8 cellular contexts compared by ENCODE assay signal in the genomic region with DNA sequence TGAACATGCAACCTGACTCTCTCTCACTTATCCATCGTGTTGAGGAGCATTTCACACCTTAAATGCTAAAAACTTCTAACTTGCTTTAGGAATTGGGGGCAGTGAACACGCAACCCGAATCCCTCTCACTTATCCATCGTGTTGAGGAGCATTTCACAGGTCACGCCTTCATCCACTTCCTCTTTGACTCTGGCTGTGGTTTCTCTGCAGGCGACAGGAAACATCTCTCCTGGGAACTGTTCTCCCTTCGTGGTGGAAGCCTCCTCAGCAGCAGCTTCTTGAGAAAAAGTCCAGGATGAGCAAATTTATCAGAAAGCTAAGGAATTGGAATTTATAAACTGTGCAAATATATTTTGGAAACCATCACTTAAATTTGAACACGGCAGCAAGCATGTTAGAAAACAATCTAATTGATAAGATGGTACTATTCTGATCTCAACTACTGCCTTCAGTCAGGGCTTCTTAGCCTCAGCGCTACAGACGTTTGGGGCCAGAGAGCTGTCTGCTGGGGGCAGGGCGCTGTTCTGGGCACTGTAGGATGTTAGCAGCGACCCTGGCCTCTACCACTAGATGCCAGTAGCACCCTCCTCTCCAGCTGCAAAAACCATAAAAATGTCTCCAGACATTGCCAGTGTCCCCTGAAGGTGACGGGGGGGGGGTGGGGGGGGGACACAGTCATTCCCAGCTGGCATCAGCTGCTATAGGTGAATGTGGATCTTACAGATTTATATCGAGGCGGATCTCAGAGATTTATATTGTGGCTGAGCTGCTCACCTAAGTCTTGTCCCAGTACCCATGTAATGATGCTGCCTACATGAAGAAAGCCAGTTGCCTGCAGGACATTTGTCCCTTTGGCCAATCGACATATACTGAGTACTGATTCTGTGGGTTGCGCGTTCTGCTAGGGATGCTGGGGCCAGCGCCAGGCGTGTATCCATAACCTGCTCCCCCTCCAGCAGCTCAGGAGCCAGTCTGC. TPM values are rescaled to one million over a fixed set of nuclear protein-coding genes. Genes with fewer than 3 reads are reported as not detected.
DNase-seq lines count a peak whose midpoint lies in the region; ATAC-seq and TF ChIP-seq lines count a peak whose summit lies in the region.

No MANE protein-coding gene starts in this region.

- no peaks in the 10 kb centered on the region for H3K36me3 Mint-ChIP-seq in natural killer cell treated with Interleukin-12 subunit alpha and Interleukin-12 subunit beta and Interleukin-15 and Interleukin-18, amount 100 ng/mL, for 72 hours

- intact Hi-C loops in OCI-LY7 (cut with micrococcal nuclease; ENCODE audit: unreplicated experiment), result loop anchor here (1.0 kb wide), 1 partner anchor 96 kb away; no protein-coding TSS in a partner anchor

- DNase-seq in DMS53 (lab: John Stamatoyannopoulos, UW) (peak; percentile 11), DMS53 treated with DMSO at 0.1 percent for 48 hours (lab: John Stamatoyannopoulos, UW; ENCODE audit: unreplicated experiment) (no peak), OCI-LY7 (ENCODE audit: low spot score) (peak; percentile 70), brain microvascular endothelial cell (peak; percentile 29), cerebellar cortex (ENCODE audit: low spot score) (no peak)
- DNase-seq in natural killer cell treated with Interleukin-12 subunit alpha and Interleukin-12 subunit beta and Interleukin-15 and Interleukin-18, amount 100 ng/mL, for 72 hours (ENCODE audit: low spot score), result no peak

- H3K4me2 ChIP-seq in OCI-LY7 (ENCODE audit: low read length), result peak overlapping the region; percentile 67

- POLR2A ChIA-PET in OCI-LY7 (lab: Charles Lee), result interaction anchor here (0.8 to 1.3 kb wide), 3 partner anchors 29 to 119 kb away, joined by 3 to 4 read pairs (median 3); no protein-coding TSS in a partner anchor

- in situ Hi-C loops in brain microvascular endothelial cell (cut with HindIII; ENCODE audit: low pct_ligation_motif_present, low sequenced_read_pairs), result no loop called here

- peaks cover 62% of the 10 kb centered on the region for H3K79me2 ChIP-seq in OCI-LY7 (ENCODE audit: insufficient read depth, low read depth, low read length)

- no TSS peak for BruUV-seq in OCI-LY7 (replicated peaks; lab: Mats Ljungman, UMichigan)

- H3K9me3 Mint-ChIP-seq in natural killer cell treated with Interleukin-12 subunit alpha and Interleukin-12 subunit beta and Interleukin-15 and Interleukin-18, amount 100 ng/mL, for 72 hours, result no peaks in the 10 kb centered on the region

- no peak overlapping the region for H3K27ac Mint-ChIP-seq in natural killer cell treated with Interleukin-12 subunit alpha and Interleukin-12 subunit beta and Interleukin-15 and Interleukin-18, amount 100 ng/mL, for 72 hours

- H3K4me3 Mint-ChIP-seq in natural killer cell treated with Interleukin-12 subunit alpha and Interleukin-12 subunit beta and Interleukin-15 and Interleukin-18, amount 100 ng/mL, for 72 hours, result no peak overlapping the region

- peaks cover 37 to 53% of the 10 kb centered on the region in 2 donors for H3K27me3 Mint-ChIP-seq in natural killer cell treated with Interleukin-12 subunit alpha and Interleukin-12 subunit beta and Interleukin-15 and Interleukin-18, amount 100 ng/mL, for 72 hours

- peaks cover 41% of the 10 kb centered on the region for H3K4me1 ChIP-seq in OCI-LY7 (ENCODE audit: insufficient read depth, low read length, poor library complexity, severe bottlenecking)

- peak; percentile 75 for TF ChIP-seq CTCF in OCI-LY7 (conservative IDR thresholded peaks at IDR 0.05; ENCODE audit: low read length)
- TF ChIP-seq CTCF in brain microvascular endothelial cell (IDR thresholded peaks at IDR 0.05; ENCODE audit: low read depth, low read length, missing control alignments), result peak; percentile 67

- H3K27me3 ChIP-seq in brain microvascular endothelial cell (replicated peaks), result peaks cover 2% of the 10 kb centered on the region

- ATAC-seq in HG02610 (IDR thresholded peaks at IDR 0.05; ENCODE audit: unreplicated experiment) (peak; percentile 62), GM19328 (IDR thresholded peaks at IDR 0.05; ENCODE audit: unreplicated experiment) (no peak)
- ATAC-seq in natural killer cell treated with Interleukin-12 subunit alpha and Interleukin-12 subunit beta and Interleukin-15 and Interleukin-18, amount 100 ng/mL, for 72 hours, result peak; percentile 53 to 70

- peaks cover 10 to 12% of the 10 kb centered on the region in 2 donors for H3K4me1 Mint-ChIP-seq in natural killer cell treated with Interleukin-12 subunit alpha and Interleukin-12 subunit beta and Interleukin-15 and Interleukin-18, amount 100 ng/mL, for 72 hours (ENCODE audit: low read depth in 2 of 2)

- no peaks in the 10 kb centered on the region for H3K9me2 ChIP-seq in OCI-LY7 (ENCODE audit: insufficient read depth, low read length)

- peaks cover 43% of the 10 kb centered on the region for H3K36me3 ChIP-seq in OCI-LY7 (ENCODE audit: insufficient read depth, low read length)
- H3K36me3 ChIP-seq in brain microvascular endothelial cell (replicated peaks), result no peaks in the 10 kb centered on the region

- H3K27ac ChIP-seq in OCI-LY7 (ENCODE audit: low read depth, low read length, poor library complexity, severe bottlenecking) (peak overlapping the region; percentile 14), brain microvascular endothelial cell (no peak overlapping the region)

- H3K9me3 ChIP-seq in OCI-LY7 (ENCODE audit: low read length), result no peaks in the 10 kb centered on the region

- H3K4me3 ChIP-seq in OCI-LY7 (ENCODE audit: low read depth, low read length, poor library complexity, severe bottlenecking) (no peak overlapping the region), brain microvascular endothelial cell (ENCODE audit: low read depth, low read length) (no peak overlapping the region)

- CTCF ChIA-PET in OCI-LY7 (lab: Charles Lee; ENCODE audit: unreplicated experiment), result interaction anchor here (0.5 to 1.4 kb wide), 4 partner anchors 28 to 119 kb away, joined by 3 to 5 read pairs (median 3); no protein-coding TSS in a partner anchor

- no peak overlapping the region for H2AFZ ChIP-seq in OCI-LY7 (ENCODE audit: low read length)

- H4K20me1 ChIP-seq in OCI-LY7 (ENCODE audit: insufficient read depth, low read length), result 0 out of 2 replicates have a peak, but pooled peaks cover 3% of the 10 kb centered on the region

RNA-seq across cellular contexts. Expression of a gene that starts 26.2 kb away (rescaled TPM):
- 0.63 TPM in 1 of 2 replicates, not detected in the other for total RNA-seq in OCI-LY7 (2014; rRNA removed; shearing (Covaris generic))
- not detected in 2 replicates for total RNA-seq in OCI-LY7 (2022)
- not detected for total RNA-seq in natural killer cell treated with Interleukin-12 subunit alpha and Interleukin-12 subunit beta and Interleukin-15 and Interleukin-18, amount 100 ng/mL, for 72 hours

Comparison
In these comparisons a context has a peak if more than half of its experiments do, and no peak if none do; other contexts are left out.
1. DNase-seq: peak in DMS53 (single experiment), OCI-LY7 (single experiment) and brain microvascular endothelial cell (single experiment); none in DMS53 treated with DMSO at 0.1 percent for 48 hours (single experiment), natural killer cell treated with Interleukin-12 subunit alpha and Interleukin-12 subunit beta and Interleukin-15 and Interleukin-18, amount 100 ng/mL, for 72 hours (single experiment) and cerebellar cortex (single experiment).